Comparison of ENCODE assay signal across 8 cellular contexts in genomic region chr9:98794802-98795201, GRCh38. TPM values are rescaled to one million over a fixed set of nuclear protein-coding genes. Genes with fewer than 3 reads are reported as not detected.
A peak's percentile ranks its signal among the peaks of the same experiment; 100 is the strongest.
DNase-seq lines count a peak whose midpoint lies in the region; ATAC-seq and TF ChIP-seq lines count a peak whose summit lies in the region.

No MANE protein-coding gene starts in this region.

- H3K9me2 ChIP-seq in HCT116 (ENCODE audit: insufficient read depth), result no peaks in the 10 kb centered on the region

- H3K4me3 ChIP-seq in BLaER1, result peak overlapping the region; percentile 94; the same call in 1 of the 2 replicates
- peak overlapping the region; percentile 73 to 82 for H3K4me3 ChIP-seq in HCT116 (replicated peaks in 1 of 2; ENCODE audit: low read depth in 1 of 2, low read length in 2 of 2)
- peak overlapping the region; percentile 85 for H3K4me3 ChIP-seq in adipocyte (ENCODE audit: low read length)
- H3K4me3 ChIP-seq in ovary, result no peak overlapping the region
- no peak overlapping the region for H3K4me3 ChIP-seq in SJCRH30

- POLR2A ChIA-PET in HCT116 (lab: Charles Lee), result no interaction called here

- no peak for TF ChIP-seq EP300 in ovary (IDR thresholded peaks at IDR 0.05)

- no peak overlapping the region for H3K27ac ChIP-seq in BLaER1
- H3K27ac ChIP-seq in HCT116 (ENCODE audit: low read depth, low read length), result no peak overlapping the region
- no peak overlapping the region for H3K27ac ChIP-seq in ovary
- H3K27ac ChIP-seq in SJCRH30, result no peak overlapping the region

- H2AFZ ChIP-seq in HCT116 (ENCODE audit: low read depth, low read length, poor library complexity, severe bottlenecking), result no peak overlapping the region

- RAD21 ChIA-PET in HCT116 (lab: Charles Lee; ENCODE audit: low non-redundant PET in 1 of 2, low total read pairs in 2 of 2, uncharacterized antibody in 2 of 2, unreplicated experiment in 2 of 2), result no interaction called here

- BruUV-seq in HCT116 (replicated peaks; lab: Mats Ljungman, UMichigan), result no TSS peak

- H3K9ac ChIP-seq in BLaER1 (no peak overlapping the region; the same call in 1 of the 2 replicates), HCT116 (ENCODE audit: low read length) (peak overlapping the region; percentile 80), adipocyte (ENCODE audit: low read length) (peak overlapping the region; percentile 1)

- H4K20me1 ChIP-seq in BLaER1, result peaks cover 49% of the 10 kb centered on the region
- H4K20me1 ChIP-seq in HCT116 (ENCODE audit: insufficient read depth), result peaks cover 7% of the 10 kb centered on the region; the same call in 1 of the 2 replicates

- H3K9me3 ChIP-seq in BLaER1, result peaks cover 8% of the 10 kb centered on the region
- peaks cover 0 to 8% of the 10 kb centered on the region in 2 experiments; a peak in 1 of 4 replicates for H3K9me3 ChIP-seq in HCT116 (ENCODE audit: control insufficient read depth in 1 of 2, insufficient read depth in 1 of 2, low read depth in 1 of 2, low read length in 2 of 2)
- H3K9me3 ChIP-seq in adipocyte (ENCODE audit: control insufficient read depth, low read length), result peaks cover 5% of the 10 kb centered on the region
- H3K9me3 ChIP-seq in ovary, result no peaks in the 10 kb centered on the region
- peaks cover 7% of the 10 kb centered on the region for H3K9me3 ChIP-seq in SJCRH30 (replicated peaks)

- H3K27me3 ChIP-seq in BLaER1 (no peaks in the 10 kb centered on the region), HCT116 (ENCODE audit: insufficient read depth, low read length) (no peaks in the 10 kb centered on the region), adipocyte (replicated peaks; ENCODE audit: control insufficient read depth, insufficient read depth, low read length) (no peaks in the 10 kb centered on the region), ovary (no peaks in the 10 kb centered on the region), SJCRH30 (no peaks in the 10 kb centered on the region)

- TF ChIP-seq POLR2A in HCT116 (IDR thresholded peaks at IDR 0.05; ENCODE audit: borderline replicate concordance, extremely low read depth, insufficient read depth, insufficient read length) (no peak), ovary (IDR thresholded peaks at IDR 0.05) (no peak)

- no peak for TF ChIP-seq RAD21 in HCT116 (IDR thresholded peaks at IDR 0.05; ENCODE audit: low read depth)

- WGBS in ovary, 3 donors, result 75 to 86% (median 84%) methylated on average over 3 of the region's 3 CpGs

- DNase-seq in HCT116 (ENCODE audit: low read depth, low spot score), result no peak
- no peak for DNase-seq in adipocyte (ENCODE audit: low read depth)
- peak; percentile 28 for DNase-seq in mesenteric fat pad (ENCODE audit: low spot score)
- no peak for DNase-seq in ovary
- DNase-seq in activated effector memory CD4-positive, alpha-beta T cell treated with Interleukin-2 at 50 U/mL for 16 hours, result no peak
- no peak for DNase-seq in SJCRH30
- no peak for DNase-seq in COLO668 (lab: John Stamatoyannopoulos, UW; ENCODE audit: unreplicated experiment)

- no peak for TF ChIP-seq CTCF in HCT116 (IDR thresholded peaks at IDR 0.05 in 2 of 3, conservative IDR thresholded peaks at IDR 0.05 in 1 of 3; ENCODE audit: borderline replicate concordance in 1 of 3, insufficient read depth in 1 of 3, low read depth in 2 of 3, low read length in 2 of 3)
- no peak for TF ChIP-seq CTCF in ovary (IDR thresholded peaks at IDR 0.05)

- ATAC-seq in HCT116, result no peak

- H3K4me2 ChIP-seq in BLaER1, result peak overlapping the region; percentile 91
- peak overlapping the region; percentile 95 for H3K4me2 ChIP-seq in HCT116 (ENCODE audit: low read length)

- CTCF ChIA-PET in HCT116 (lab: Charles Lee), result interaction anchor here (1.4 kb wide), 1 partner anchor 20 kb away, joined by 7 read pairs; no protein-coding TSS in a partner anchor

- H3K4me1 ChIP-seq in BLaER1 (peaks cover 50% of the 10 kb centered on the region), HCT116 (ENCODE audit: control insufficient read depth in 1 of 2, insufficient read depth in 2 of 2, low read length in 2 of 2) (peaks cover 15 to 49% of the 10 kb centered on the region in 2 experiments), adipocyte (ENCODE audit: control insufficient read depth, insufficient read depth, low read length) (peaks cover 22% of the 10 kb centered on the region), ovary (ENCODE audit: insufficient read depth) (peaks cover 3% of the 10 kb centered on the region), SJCRH30 (peaks cover 22% of the 10 kb centered on the region)

- peaks cover 58% of the 10 kb centered on the region for H3K79me2 ChIP-seq in HCT116 (ENCODE audit: insufficient read depth, low read length)

- H3K36me3 ChIP-seq in BLaER1 (peaks cover 12% of the 10 kb centered on the region), HCT116 (ENCODE audit: control insufficient read depth in 1 of 2, insufficient read depth in 2 of 2, low read length in 2 of 2) (peaks cover 3 to 10% of the 10 kb centered on the region in 2 experiments; a peak in 2 of 4 replicates), adipocyte (ENCODE audit: control insufficient read depth, insufficient read depth, low read length, severe bottlenecking) (peaks cover 3% of the 10 kb centered on the region), ovary (no peaks in the 10 kb centered on the region), SJCRH30 (peaks cover 5% of the 10 kb centered on the region)

- intact Hi-C loops in HCT116 (cut with micrococcal nuclease) (loop anchor here (5.0 kb wide), 1 partner anchor 478 kb away; no protein-coding TSS in a partner anchor), ovary (cut with DNase I) (no loop called here)

TF ChIP-seq in HCT116, 20 proteins besides CTCF, POLR2A, EP300 and RAD21 (continues in another document):
- TF ChIP-seq CEBPB (IDR thresholded peaks at IDR 0.05; ENCODE audit: low read depth), result no peak
- no peak for TF ChIP-seq CBX3 (IDR thresholded peaks at IDR 0.05; ENCODE audit: low read depth)
- no peak for TF ChIP-seq YY1 (IDR thresholded peaks at IDR 0.05; ENCODE audit: extremely low read depth, insufficient replicate concordance, low read depth, low read length)
- no peak for TF ChIP-seq SP1 (IDR thresholded peaks at IDR 0.05; ENCODE audit: low read depth)
- no peak for TF ChIP-seq SIN3A (IDR thresholded peaks at IDR 0.05; ENCODE audit: low read depth)
- no peak for TF ChIP-seq MAX (IDR thresholded peaks at IDR 0.05)
- no peak for TF ChIP-seq ZFX (IDR thresholded peaks at IDR 0.05)
- TF ChIP-seq FOSL1 (IDR thresholded peaks at IDR 0.05; ENCODE audit: low read depth), result no peak
- TF ChIP-seq EZH2 (IDR thresholded peaks at IDR 0.05), result no peak
- TF ChIP-seq, protein P1, sequence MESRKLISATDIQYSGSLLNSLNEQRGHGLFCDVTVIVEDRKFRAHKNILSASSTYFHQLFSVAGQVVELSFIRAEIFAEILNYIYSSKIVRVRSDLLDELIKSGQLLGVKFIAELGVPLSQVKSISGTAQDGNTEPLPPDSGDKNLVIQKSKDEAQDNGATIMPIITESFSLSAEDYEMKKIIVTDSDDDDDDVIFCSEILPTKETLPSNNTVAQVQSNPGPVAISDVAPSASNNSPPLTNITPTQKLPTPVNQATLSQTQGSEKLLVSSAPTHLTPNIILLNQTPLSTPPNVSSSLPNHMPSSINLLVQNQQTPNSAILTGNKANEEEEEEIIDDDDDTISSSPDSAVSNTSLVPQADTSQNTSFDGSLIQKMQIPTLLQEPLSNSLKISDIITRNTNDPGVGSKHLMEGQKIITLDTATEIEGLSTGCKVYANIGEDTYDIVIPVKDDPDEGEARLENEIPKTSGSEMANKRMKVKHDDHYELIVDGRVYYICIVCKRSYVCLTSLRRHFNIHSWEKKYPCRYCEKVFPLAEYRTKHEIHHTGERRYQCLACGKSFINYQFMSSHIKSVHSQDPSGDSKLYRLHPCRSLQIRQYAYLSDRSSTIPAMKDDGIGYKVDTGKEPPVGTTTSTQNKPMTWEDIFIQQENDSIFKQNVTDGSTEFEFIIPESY (IDR thresholded peaks at IDR 0.05; ENCODE audit: extremely low read depth, insufficient replicate concordance, low read length), result no peak
- TF ChIP-seq JUND (IDR thresholded peaks at IDR 0.05), result no peak
- TF ChIP-seq REST (IDR thresholded peaks at IDR 0.05; ENCODE audit: low read depth), result no peak

RNA-seq across cellular contexts. Expression of gene ANKS6, which starts 1.6 kb away (rescaled TPM):
- total RNA-seq in HCT116 (2021; ENCODE audit: unreplicated experiment) (39.2 TPM), mesenteric fat pad (18.1 TPM), ovary (10 to 100 TPM; 11.8 to 29.3 (median 18.6) TPM)
- polyA plus RNA-seq in HCT116 (2012), result 34.6 and 36.1 TPM in 2 replicates
- polyA plus RNA-seq in ovary, result 10 to 100 TPM in 1 of 2 donors, 1 to 10 TPM in 1; 7.4 to 12.9 TPM
- total RNA-seq in SJCRH30 (2014; rRNA removed; shearing (Covaris generic)), result 29.2 and 32.0 TPM in 2 replicates

RNA-seq across cellular contexts. Expression of gene GALNT12, which starts 12.7 kb away (rescaled TPM):
- total RNA-seq in HCT116 (2021; ENCODE audit: unreplicated experiment), result 31.2 TPM
- 30.0 and 30.3 TPM in 2 replicates for polyA plus RNA-seq in HCT116 (2012)
- 1.4 TPM for total RNA-seq in mesenteric fat pad
- 1 to 10 TPM in 5 of 7 donors, under 1 TPM in 2; 0.23 to 7.0 (median 1.4) TPM for total RNA-seq in ovary
- polyA plus RNA-seq in ovary, result 1 to 10 TPM in 1 of 2 donors, under 1 TPM in 1; 0.51 to 3.5 TPM
- 2.2 and 2.7 TPM in 2 replicates for total RNA-seq in SJCRH30 (2014; rRNA removed; shearing (Covaris generic))

Comparison
In these comparisons a context has a peak if more than half of its experiments do, and no peak if none do; other contexts are left out.
1. H3K4me3 ChIP-seq: peak in BLaER1 (single experiment), HCT116 (2 of 2) and adipocyte (single experiment); none in ovary (single experiment) and SJCRH30 (single experiment).